In genomic region chr19:16193466-16193865, GRCh38 we compare ENCODE assay signal across 22 cellular contexts. TPM values are rescaled to one million over a fixed set of nuclear protein-coding genes. Genes with fewer than 3 reads are reported as not detected.
"Had no signal": no experiment of that assay in that cellular context is flagged by ENCODE, and none has a peak within 500 bp of the region (broad histone marks: within the 10 kb centered on the region; RNA-seq: fewer than 3 reads in every experiment).

No MANE protein-coding gene starts in this region.

- H3K9me3 Mint-ChIP-seq: activated T-cell treated with anti-CD3 and anti-CD28 coated beads, Interleukin-2, amount 50 U/mL, for 24 hours; natural killer cell treated with Interleukin-12 subunit alpha and Interleukin-12 subunit beta and Interleukin-15 and Interleukin-18, amount 100 ng/mL, for 72 hours; stimulated activated naive CD8-positive, alpha-beta T cell treated with anti-CD3 and anti-CD28 coated beads, Interleukin-15, Interleukin-2, amounts not matched to agents 100 ng/mL and 50 ng/mL, for 24 hours; type B pancreatic cell had no signal

- DNase-seq: activated CD4-positive, alpha-beta T cell treated with anti-CD3 and anti-CD28 coated beads for 1 hour; activated CD4-positive, alpha-beta T cell treated with anti-CD3 and anti-CD28 coated beads, Interleukin-2, amount 50 U/mL, for 4 hours; activated CD8-positive, alpha-beta memory T cell treated with anti-CD3 and anti-CD28 coated beads, Interleukin-2, amount 10 ng/mL, durations not matched to agents 7 days and 5 days; activated naive CD4-positive, alpha-beta T cell treated with anti-CD3 and anti-CD28 coated beads, Interleukin-2, amount 50 U/mL, for 16 hours; activated T-cell treated with anti-CD3 and anti-CD28 coated beads, Interleukin-2, amount 50 U/mL, for 24 hours; esophagus squamous epithelium; hippocampal formation; stimulated activated CD4-positive, alpha-beta T cell treated with anti-CD3 and anti-CD28 coated beads, Interleukin-4, amount 100 ng/mL, for 4 hours; stimulated activated CD8-positive, alpha-beta memory T cell treated with anti-CD3 and anti-CD28 coated beads, Interleukin-4, amount 100 ng/mL, for 48 hours; T-helper 9 cell had no signal

- ATAC-seq: activated CD8-positive, alpha-beta memory T cell treated with anti-CD3 and anti-CD28 coated beads, Interleukin-2, amount 10 ng/mL, durations not matched to agents 7 days and 5 days; natural killer cell treated with Interleukin-12 subunit alpha and Interleukin-12 subunit beta and Interleukin-15 and Interleukin-18, amount 100 ng/mL, for 72 hours had no signal

- H3K9me3 ChIP-seq: esophagus squamous epithelium, right atrium auricular region had no signal

- H3K4me3 Mint-ChIP-seq: activated CD8-positive, alpha-beta memory T cell treated with anti-CD3 and anti-CD28 coated beads, Interleukin-2, amount 10 ng/mL, durations not matched to agents 7 days and 5 days; activated T-cell treated with anti-CD3 and anti-CD28 coated beads, Interleukin-2, amount 50 U/mL, for 24 hours; natural killer cell treated with Interleukin-12 subunit alpha and Interleukin-12 subunit beta and Interleukin-15 and Interleukin-18, amount 100 ng/mL, for 72 hours; stimulated activated naive CD8-positive, alpha-beta T cell treated with anti-CD3 and anti-CD28 coated beads, Interleukin-15, Interleukin-2, amounts not matched to agents 100 ng/mL and 50 ng/mL, for 24 hours; type B pancreatic cell had no signal

- H3K27ac ChIP-seq: esophagus squamous epithelium, right atrium auricular region, skin epidermis had no signal

- H3K27me3 Mint-ChIP-seq: activated CD8-positive, alpha-beta memory T cell treated with anti-CD3 and anti-CD28 coated beads, Interleukin-2, amount 10 ng/mL, durations not matched to agents 7 days and 5 days; activated T-cell treated with anti-CD3 and anti-CD28 coated beads, Interleukin-2, amount 50 U/mL, for 24 hours; natural killer cell treated with Interleukin-12 subunit alpha and Interleukin-12 subunit beta and Interleukin-15 and Interleukin-18, amount 100 ng/mL, for 72 hours; stimulated activated naive CD8-positive, alpha-beta T cell treated with anti-CD3 and anti-CD28 coated beads, Interleukin-15, Interleukin-2, amounts not matched to agents 100 ng/mL and 50 ng/mL, for 24 hours; type B pancreatic cell had no signal

- H3K4me3 ChIP-seq: esophagus squamous epithelium, right atrium auricular region, skin epidermis had no signal

- H3K36me3 Mint-ChIP-seq: natural killer cell treated with Interleukin-12 subunit alpha and Interleukin-12 subunit beta and Interleukin-15 and Interleukin-18, amount 100 ng/mL, for 72 hours; type B pancreatic cell had no signal

- H3K27me3 ChIP-seq: esophagus squamous epithelium, right atrium auricular region had no signal

- H3K27ac Mint-ChIP-seq: activated CD8-positive, alpha-beta memory T cell treated with anti-CD3 and anti-CD28 coated beads, Interleukin-2, amount 10 ng/mL, durations not matched to agents 7 days and 5 days; activated T-cell treated with anti-CD3 and anti-CD28 coated beads, Interleukin-2, amount 50 U/mL, for 24 hours; natural killer cell treated with Interleukin-12 subunit alpha and Interleukin-12 subunit beta and Interleukin-15 and Interleukin-18, amount 100 ng/mL, for 72 hours; stimulated activated naive CD8-positive, alpha-beta T cell treated with anti-CD3 and anti-CD28 coated beads, Interleukin-15, Interleukin-2, amounts not matched to agents 100 ng/mL and 50 ng/mL, for 24 hours; type B pancreatic cell had no signal

RNA-seq across cellular contexts. Expression of gene CIB3, which starts 20.1 kb away (rescaled TPM):
- total RNA-seq: activated CD8-positive, alpha-beta memory T cell treated with anti-CD3 and anti-CD28 coated beads, Interleukin-2, amount 10 ng/mL, durations not matched to agents 7 days and 5 days; cardiac septum; esophagus squamous epithelium; fibroblast of villous mesenchyme; glomerular endothelial cell; liver; mesenteric fat pad; right atrium auricular region; temporal lobe had no signal
- polyA plus RNA-seq: adipose tissue, liver had no signal

RNA-seq across cellular contexts. Expression of gene HSH2D, which starts 50.0 kb away (rescaled TPM):
- total RNA-seq: fibroblast of villous mesenchyme, glomerular endothelial cell had no signal
